In genomic region chr10:73589538-73590126, GRCh38 we compare ENCODE assay signal across 12 cellular contexts. TPM values are rescaled to one million over a fixed set of nuclear protein-coding genes. Genes with fewer than 3 reads are reported as not detected.
DNase-seq lines count a peak whose midpoint lies in the region; ATAC-seq, FAIRE-seq and TF ChIP-seq lines count a peak whose summit lies in the region.
"Had no signal": no experiment of that assay in that cellular context is flagged by ENCODE, and none has a peak within 500 bp of the region (broad histone marks: within the 10 kb centered on the region; RNA-seq: fewer than 3 reads in every experiment).

No MANE protein-coding gene starts in this region.

- H3K4me2 ChIP-seq in hepatocyte, result peak overlapping the region; percentile 67

- H3K9me3 ChIP-seq in hepatocyte (ENCODE audit: low read depth), result no peaks in the 10 kb centered on the region

- H3K4me3 ChIP-seq in hepatocyte, result peak overlapping the region; percentile 9

- no peak for DNase-seq in H54 (ENCODE audit: insufficient read length, low spot score)
- DNase-seq in anterior cingulate cortex (lab: John Stamatoyannopoulos, UW), result peak in 38 of 58 donors; percentile 5 to 86 (median 44)
- DNase-seq in hepatocyte (ENCODE audit: low spot score), result peak; percentile 49
- peak; percentile 70 for DNase-seq in renal cortical epithelial cell (ENCODE audit: low read depth)
- DNase-seq in hepatic stellate cell (ENCODE audit: low spot score), result no peak
- no peak for DNase-seq in activated naive CD4-positive, alpha-beta T cell (lab: John Stamatoyannopoulos, UW)
- DNase-seq: activated gamma-delta T cell treated with Interleukin-2 at 50 U/mL for 16 hours, DMS 273 treated with DMSO at 0.1 percent for 48 hours, NCI-H524 had no signal

- WGBS in hepatocyte (ENCODE audit: low lambda C conversion rate, missing lambda C conversion rate), result 86% methylated on average over 3 of the region's 3 CpGs

- no peak for TF ChIP-seq CTCF in hepatocyte (IDR thresholded peaks at IDR 0.05; ENCODE audit: poor library complexity)

- ATAC-seq in activated CD4-positive, CD25-positive, alpha-beta regulatory T cell treated with anti-CD3 and anti-CD28 coated beads, Interleukin-2, amount 50 U/mL, for 24 hours, result no peak
- no peak for ATAC-seq in GM19351 (IDR thresholded peaks at IDR 0.05; ENCODE audit: unreplicated experiment)

- peak overlapping the region; percentile 85 for H3K27ac ChIP-seq in hepatocyte

- no peaks in the 10 kb centered on the region for H4K20me1 ChIP-seq in hepatocyte (ENCODE audit: insufficient read depth, poor library complexity, severe bottlenecking)

- TF ChIP-seq POLR2A in H54 (IDR thresholded peaks at IDR 0.05; ENCODE audit: low read depth, low read length), result no peak

- H3K36me3 ChIP-seq in hepatocyte (replicated peaks; ENCODE audit: insufficient read depth, low read depth), result no peaks in the 10 kb centered on the region

- H2AFZ ChIP-seq in hepatocyte, result no peak overlapping the region

- H3K4me1 ChIP-seq in hepatocyte (ENCODE audit: insufficient read depth), result peaks cover 38% of the 10 kb centered on the region

- no peaks in the 10 kb centered on the region for H3K27me3 ChIP-seq in hepatocyte

- no peaks in the 10 kb centered on the region for H3K9me2 ChIP-seq in hepatocyte (replicated peaks; ENCODE audit: insufficient read depth)

- H3K79me2 ChIP-seq in hepatocyte, result peaks cover 36% of the 10 kb centered on the region

- peak; percentile 96 for FAIRE-seq in H54 (lab: Jason Lieb, UNC)

RNA-seq across cellular contexts. Expression of gene USP54, which starts 1.5 kb away (rescaled TPM):
- 61.6 and 83.4 TPM in 2 replicates for total RNA-seq in hepatocyte
- 13.2 and 19.4 TPM in 2 replicates for polyA plus RNA-seq in hepatocyte
- 46.7 and 61.1 TPM in 2 replicates for total RNA-seq in renal cortical epithelial cell

RNA-seq across cellular contexts. Expression of gene MYOZ1, which starts 51.6 kb away (rescaled TPM):
- total RNA-seq in hepatocyte (0.20 and 0.50 TPM in 2 replicates), renal cortical epithelial cell (0.87 and 1.0 TPM in 2 replicates)
- 0.44 and 1.3 TPM in 2 replicates for polyA plus RNA-seq in hepatocyte
- total RNA-seq: osteoblast had no signal

Comparison
In these comparisons a context has a peak if more than half of its experiments do, and no peak if none do; other contexts are left out.
1. DNase-seq: peak in anterior cingulate cortex (38 of 58), hepatocyte (single experiment) and renal cortical epithelial cell (single experiment); none in H54 (single experiment), hepatic stellate cell (single experiment) and activated naive CD4-positive, alpha-beta T cell (0 of 4).